Comparison of ENCODE assay signal across 1 cellular context in genomic region chr1:51648180-51649109, GRCh38.
TF ChIP-seq lines count a peak whose summit lies in the region.

No MANE protein-coding gene starts in this region.

TF ChIP-seq in K562, 482 proteins besides CTCF, POLR2A, EP300 and RAD21 (continued from another document and continues in another):
- TF ChIP-seq CHD7 (IDR thresholded peaks at IDR 0.05; ENCODE audit: low read depth, low read length): no peak
- no peak for TF ChIP-seq ZNF277 (CRISPR knock-in tag; IDR thresholded peaks at IDR 0.05; ENCODE audit: borderline replicate concordance)
- no peak for TF ChIP-seq BRD9 (IDR thresholded peaks at IDR 0.05; ENCODE audit: low read depth, partially characterized antibody)
- TF ChIP-seq POLR2B (IDR thresholded peaks at IDR 0.05; ENCODE audit: low read depth, partially characterized antibody): no peak
- no peak for TF ChIP-seq NFE2L1 (tag; IDR thresholded peaks at IDR 0.05; ENCODE audit: borderline replicate concordance, low read depth)
- TF ChIP-seq, protein P1, sequence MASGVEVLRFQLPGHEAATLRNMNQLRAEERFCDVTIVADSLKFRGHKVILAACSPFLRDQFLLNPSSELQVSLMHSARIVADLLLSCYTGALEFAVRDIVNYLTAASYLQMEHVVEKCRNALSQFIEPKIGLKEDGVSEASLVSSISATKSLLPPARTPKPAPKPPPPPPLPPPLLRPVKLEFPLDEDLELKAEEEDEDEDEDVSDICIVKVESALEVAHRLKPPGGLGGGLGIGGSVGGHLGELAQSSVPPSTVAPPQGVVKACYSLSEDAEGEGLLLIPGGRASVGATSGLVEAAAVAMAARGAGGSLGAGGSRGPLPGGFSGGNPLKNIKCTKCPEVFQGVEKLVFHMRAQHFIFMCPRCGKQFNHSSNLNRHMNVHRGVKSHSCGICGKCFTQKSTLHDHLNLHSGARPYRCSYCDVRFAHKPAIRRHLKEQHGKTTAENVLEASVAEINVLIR (CRISPR knock-in tag; IDR thresholded peaks at IDR 0.05): no peak
- TF ChIP-seq NCOR1 (IDR thresholded peaks at IDR 0.05): 0 out of 2 replicates have a peak, but pooled peaks have one; percentile 6
- no peak for TF ChIP-seq RBM39 (optimal IDR thresholded peaks at IDR 0.05; ENCODE audit: low read depth, low read length)
- TF ChIP-seq ZC3H8 (IDR thresholded peaks at IDR 0.05): no peak
- TF ChIP-seq MBD2 (IDR thresholded peaks at IDR 0.05; ENCODE audit: borderline replicate concordance, low read depth): no peak
- TF ChIP-seq CBX1 (IDR thresholded peaks at IDR 0.05; ENCODE audit: low read depth): no peak
- TF ChIP-seq ZNF143 (CRISPR knock-in tag; IDR thresholded peaks at IDR 0.05): no peak
- no peak for TF ChIP-seq ZNF134 (CRISPR knock-in tag; conservative IDR thresholded peaks at IDR 0.05)
- TF ChIP-seq, protein P2, sequence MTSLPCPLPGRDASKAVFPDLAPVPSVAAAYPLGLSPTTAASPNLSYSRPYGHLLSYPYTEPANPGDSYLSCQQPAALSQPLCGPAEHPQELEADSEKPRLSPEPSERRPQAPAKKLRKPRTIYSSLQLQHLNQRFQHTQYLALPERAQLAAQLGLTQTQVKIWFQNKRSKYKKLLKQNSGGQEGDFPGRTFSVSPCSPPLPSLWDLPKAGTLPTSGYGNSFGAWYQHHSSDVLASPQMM (CRISPR knock-in tag; IDR thresholded peaks at IDR 0.05): no peak
- TF ChIP-seq TFE3 (CRISPR knock-in tag; IDR thresholded peaks at IDR 0.05): no peak
- TF ChIP-seq E2F6 (IDR thresholded peaks at IDR 0.05; ENCODE audit: borderline replicate concordance in 1 of 2, extremely low read depth in 1 of 2, insufficient read depth in 1 of 2, insufficient read length in 1 of 2, low read depth in 1 of 2, low read length in 1 of 2, poor library complexity in 1 of 2, severe bottlenecking in 1 of 2): no peak
- no peak for TF ChIP-seq ZNF311 (CRISPR knock-in tag; IDR thresholded peaks at IDR 0.05)
- peak; percentile 81 for TF ChIP-seq CEBPG (CRISPR knock-in tag; IDR thresholded peaks at IDR 0.05)
- TF ChIP-seq CEBPG (tag; conservative IDR thresholded peaks at IDR 0.05 in 1 of 2, IDR thresholded peaks at IDR 0.05 in 1 of 2): peak; percentile 84 to 94
- TF ChIP-seq ZNF318 (IDR thresholded peaks at IDR 0.05; ENCODE audit: borderline replicate concordance in 1 of 2, low read depth in 1 of 2): 0 out of 4 replicates have a peak, but pooled peaks of 1 of the 2 experiments have one; percentile 85
- TF ChIP-seq PHF20 (IDR thresholded peaks at IDR 0.05; ENCODE audit: partially characterized antibody): no peak
- TF ChIP-seq ZNF561 (CRISPR knock-in tag; conservative IDR thresholded peaks at IDR 0.05): no peak
- TF ChIP-seq GATA2 (CRISPR knock-in tag; IDR thresholded peaks at IDR 0.05): peak; percentile 73
- no peak for TF ChIP-seq ATF2 (CRISPR knock-in tag; IDR thresholded peaks at IDR 0.05)
- TF ChIP-seq RAD51 (IDR thresholded peaks at IDR 0.05; ENCODE audit: borderline replicate concordance, low read depth): no peak
